Comparison of ENCODE assay signal across 14 cellular contexts in the genomic region with DNA sequence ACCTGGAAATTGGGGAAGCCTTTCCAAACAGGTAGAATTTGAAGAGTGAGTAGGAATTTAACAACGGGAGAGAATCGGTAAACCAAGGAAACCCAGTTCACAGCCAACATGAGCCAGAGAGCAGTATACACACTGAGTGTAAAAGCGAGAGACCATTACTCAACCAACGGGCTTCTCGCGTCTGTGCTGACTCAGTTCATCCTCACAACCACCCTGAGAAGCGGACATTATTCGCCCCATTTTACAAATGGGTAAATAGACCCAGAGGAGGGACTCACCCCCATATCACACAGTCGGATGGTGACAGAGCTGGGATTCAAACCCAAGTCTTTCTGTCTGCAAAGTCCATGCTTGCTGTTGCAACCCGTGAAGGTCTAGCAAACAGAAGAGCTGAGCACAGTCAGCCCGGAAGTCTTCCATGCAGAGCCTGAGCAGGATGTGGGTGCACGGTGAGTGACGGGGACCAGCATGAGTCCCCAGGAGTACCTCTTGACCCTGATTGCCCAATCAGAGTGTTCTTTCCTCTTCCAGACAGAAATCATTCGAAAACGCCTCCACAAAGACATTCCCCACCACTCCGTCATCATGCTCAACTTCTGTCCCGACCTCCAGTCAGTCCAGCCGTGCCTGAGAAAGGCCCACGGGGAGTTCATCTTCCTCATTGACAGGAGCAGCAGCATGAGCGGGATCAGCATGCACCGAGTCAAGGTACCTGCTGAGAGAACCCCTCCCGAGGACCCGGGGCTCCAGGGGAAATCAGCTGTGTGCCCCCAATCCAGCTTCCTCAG. TPM values are rescaled to one million over a fixed set of nuclear protein-coding genes. Genes with fewer than 3 reads are reported as not detected.
DNase-seq lines count a peak whose midpoint lies in the region; TF ChIP-seq lines count a peak whose summit lies in the region.
"Had no signal": no experiment of that assay in that cellular context is flagged by ENCODE, and none has a peak within 500 bp of the region (broad histone marks: within the 10 kb centered on the region; RNA-seq: fewer than 3 reads in every experiment).

No MANE protein-coding gene starts in this region.

- H3K9me3 Mint-ChIP-seq in activated CD4-positive, alpha-beta memory T cell treated with anti-CD3 and anti-CD28 coated beads for 36 hours, result no peaks in the 10 kb centered on the region

- H3K27ac Mint-ChIP-seq in activated CD4-positive, alpha-beta memory T cell treated with anti-CD3 and anti-CD28 coated beads for 36 hours, result peak overlapping the region; percentile 81

- no peaks in the 10 kb centered on the region for H3K4me1 ChIP-seq in A673 (ENCODE audit: insufficient read depth, low read length, poor library complexity, severe bottlenecking)

- POLR2A ChIA-PET in activated CD4-positive, alpha-beta memory T cell treated with anti-CD3 and anti-CD28 coated beads for 36 hours (lab: Charles Lee), result no interaction called here
- POLR2A ChIA-PET in A673 (lab: Charles Lee; ENCODE audit: low non-redundant PET), result interaction anchor here (0.6 to 0.7 kb wide), 2 partner anchors 420 to 630 kb away, joined by 3 read pairs; no protein-coding TSS in a partner anchor

- H3K27me3 Mint-ChIP-seq in activated CD4-positive, alpha-beta memory T cell treated with anti-CD3 and anti-CD28 coated beads for 36 hours, result peaks cover 23% of the 10 kb centered on the region

- CTCF ChIA-PET in activated CD4-positive, alpha-beta memory T cell treated with anti-CD3 and anti-CD28 coated beads for 36 hours (lab: Charles Lee), result interaction anchor here (0.8 to 1.2 kb wide), 2 partner anchors 38 to 110 kb away, joined by 3 to 4 read pairs; no protein-coding TSS in a partner anchor
- CTCF ChIA-PET in A673 (lab: Charles Lee), result interaction anchor here (0.6 kb wide), 1 partner anchor 1042 kb away, joined by 5 read pairs; no protein-coding TSS in a partner anchor

- H3K27ac ChIP-seq in A673 (ENCODE audit: low read depth, low read length, poor library complexity, severe bottlenecking), result no peak overlapping the region
- H3K27ac ChIP-seq: SK-N-MC had no signal

- TF ChIP-seq CTCF in choroid plexus epithelial cell (conservative IDR thresholded peaks at IDR 0.05; ENCODE audit: low read depth, low read length) (no peak), A673 (conservative IDR thresholded peaks at IDR 0.05; ENCODE audit: low read depth, low read length) (no peak)

- BruUV-seq in A673 (replicated peaks; lab: Mats Ljungman, UMichigan), result no TSS peak

- peak; percentile 69 for DNase-seq in M059J (ENCODE audit: low read depth)
- DNase-seq in activated CD4-positive, alpha-beta memory T cell treated with anti-CD3 and anti-CD28 coated beads for 36 hours, result peak; percentile 78
- DNase-seq in choroid plexus epithelial cell (ENCODE audit: low read depth), result peak; percentile 70
- DNase-seq in stimulated activated CD4-positive, alpha-beta T cell treated with anti-CD3 and anti-CD28 coated beads, Interleukin-4, amount 100 ng/mL, for 48 hours (ENCODE audit: low read depth in 2 of 2), result peak; percentile 30 to 37
- DNase-seq in GF-D8 (lab: John Stamatoyannopoulos, UW), result no peak
- DNase-seq in SW 1271 (lab: John Stamatoyannopoulos, UW), result no peak
- DNase-seq in OCI-M2 (lab: John Stamatoyannopoulos, UW; ENCODE audit: unreplicated experiment), result no peak
- DNase-seq in A673 (ENCODE audit: low spot score), result no peak
- DNase-seq: DND-41, left ventricle myocardium superior, NCI-H2081 treated with DMSO at 0.1 percent for 48 hours had no signal

- peak overlapping the region; percentile 53 for H3K4me3 Mint-ChIP-seq in activated CD4-positive, alpha-beta memory T cell treated with anti-CD3 and anti-CD28 coated beads for 36 hours

- peaks cover 66% of the 10 kb centered on the region for H3K27me3 ChIP-seq in A673 (replicated peaks; ENCODE audit: insufficient read depth, low read depth, low read length, poor library complexity)

- peaks cover 33% of the 10 kb centered on the region for H3K4me1 Mint-ChIP-seq in activated CD4-positive, alpha-beta memory T cell treated with anti-CD3 and anti-CD28 coated beads for 36 hours (ENCODE audit: low read depth)

- no peaks in the 10 kb centered on the region for H3K9me3 ChIP-seq in A673 (ENCODE audit: low read depth, low read length, poor library complexity, severe bottlenecking)

- H3K36me3 Mint-ChIP-seq in activated CD4-positive, alpha-beta memory T cell treated with anti-CD3 and anti-CD28 coated beads for 36 hours, result no peaks in the 10 kb centered on the region

- H3K4me3 ChIP-seq in choroid plexus epithelial cell (ENCODE audit: low read depth, low read length), result no peak overlapping the region
- H3K4me3 ChIP-seq in A673 (ENCODE audit: low read depth, low read length, poor library complexity, severe bottlenecking), result no peak overlapping the region
- H3K4me3 ChIP-seq: SK-N-MC had no signal

- H3K36me3 ChIP-seq in A673 (ENCODE audit: insufficient read depth, low read length, poor library complexity, severe bottlenecking), result no peaks in the 10 kb centered on the region

- intact Hi-C loops in activated CD4-positive, alpha-beta memory T cell treated with anti-CD3 and anti-CD28 coated beads for 36 hours (cut with micrococcal nuclease), result loop anchor here (1.0 to 5.0 kb wide), 5 partner anchors 36 to 169 kb away; a partner anchor contains a TSS
- intact Hi-C loops in A673 (cut with micrococcal nuclease; ENCODE audit: unreplicated experiment), result no loop called here

RNA-seq across cellular contexts. Expression of a gene that starts 32.3 kb away (rescaled TPM):
- not detected in 2 replicates for total RNA-seq in M059J (2014; rRNA removed; shearing (Covaris generic))
- total RNA-seq in activated CD4-positive, alpha-beta memory T cell treated with anti-CD3 and anti-CD28 coated beads for 36 hours, result not detected
- total RNA-seq in A673 (2021), result not detected in 2 replicates
- total RNA-seq: fibroblast of villous mesenchyme, left ventricle myocardium superior, sciatic nerve had no signal

Comparison
In these comparisons a context has a peak if more than half of its experiments do, and no peak if none do; other contexts are left out.
1. DNase-seq: peak in M059J (single experiment), activated CD4-positive, alpha-beta memory T cell treated with anti-CD3 and anti-CD28 coated beads for 36 hours (single experiment), choroid plexus epithelial cell (single experiment) and stimulated activated CD4-positive, alpha-beta T cell treated with anti-CD3 and anti-CD28 coated beads, Interleukin-4, amount 100 ng/mL, for 48 hours (2 of 2); none in GF-D8 (single experiment), SW 1271 (0 of 2), OCI-M2 (single experiment) and A673 (single experiment).